Comparison of ENCODE assay signal across 8 cellular contexts in the genomic region with DNA sequence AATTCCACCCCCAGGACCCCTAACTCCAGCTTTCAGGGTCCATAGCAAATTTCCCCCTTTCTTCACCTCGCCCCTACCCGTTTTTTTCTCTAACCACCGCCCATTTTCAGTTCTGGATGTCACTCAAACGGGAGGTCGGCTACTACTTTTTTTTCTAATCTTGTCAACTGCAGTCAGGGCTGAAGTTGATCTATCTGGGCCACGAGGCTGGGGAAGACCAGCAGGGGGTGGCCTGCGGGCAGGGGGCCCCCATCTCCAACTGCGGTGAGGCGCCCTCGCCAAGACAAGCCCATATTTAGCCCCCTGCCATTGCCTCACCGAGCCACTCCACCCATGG. TPM values are rescaled to one million over a fixed set of nuclear protein-coding genes. Genes with fewer than 3 reads are reported as not detected.
A peak's percentile ranks its signal among the peaks of the same experiment; 100 is the strongest.
DNase-seq lines count a peak whose midpoint lies in the region; ATAC-seq, FAIRE-seq and TF ChIP-seq lines count a peak whose summit lies in the region.

No MANE protein-coding gene starts in this region.

- no peaks in the 10 kb centered on the region for H3K9me3 Mint-ChIP-seq in CD4-positive, alpha-beta T cell

- FAIRE-seq in GM12878 (lab: Jason Lieb, UNC), result no peak

- ATAC-seq in CD4-positive, alpha-beta T cell (ENCODE audit: poor library complexity), result no peak
- ATAC-seq in GM19438 (IDR thresholded peaks at IDR 0.05; ENCODE audit: low read depth, unreplicated experiment), result peak; percentile 31
- ATAC-seq in HG03442 (IDR thresholded peaks at IDR 0.05; ENCODE audit: unreplicated experiment), result peak; percentile 21
- ATAC-seq in GM12878, result peak; percentile 50
- no peak for ATAC-seq in GM21529 (IDR thresholded peaks at IDR 0.05; ENCODE audit: unreplicated experiment)

- no peak overlapping the region for H3K27ac Mint-ChIP-seq in CD4-positive, alpha-beta T cell

- TF ChIP-seq CTCF in CD4-positive, alpha-beta T cell (IDR thresholded peaks at IDR 0.05), result no peak
- TF ChIP-seq CTCF in GM12878 (IDR thresholded peaks at IDR 0.05 in 2 of 3, conservative IDR thresholded peaks at IDR 0.05 in 1 of 3; ENCODE audit: control insufficient read depth in 2 of 3, extremely low read depth in 1 of 3, insufficient read depth in 1 of 3, low read depth in 3 of 3, low read length in 3 of 3), result no peak

- peak overlapping the region; percentile 59 for H3K9ac ChIP-seq in GM12878 (ENCODE audit: control insufficient read depth, insufficient read depth, low read length)

- peak overlapping the region; percentile 94 for H3K4me2 ChIP-seq in GM12878 (ENCODE audit: control insufficient read depth, insufficient read depth)

- no peaks in the 10 kb centered on the region for H3K9me3 ChIP-seq in CD4-positive, alpha-beta T cell (ENCODE audit: control insufficient read depth, low read length)
- no peaks in the 10 kb centered on the region for H3K9me3 ChIP-seq in GM12878 (replicated peaks; ENCODE audit: control insufficient read depth, insufficient read depth, low read length)
- H3K9me3 ChIP-seq in mesodermal cell (ENCODE audit: control insufficient read depth, low read length), result no peaks in the 10 kb centered on the region

- POLR2A ChIA-PET in CD4-positive, alpha-beta T cell (lab: Charles Lee), result no interaction called here
- POLR2A ChIA-PET in GM12878 (lab: Charles Lee), result interaction anchor here (1.3 to 1.7 kb wide), 2 partner anchors 14 to 28 kb away, joined by 3 to 6 read pairs; no protein-coding TSS in a partner anchor

- no peak for TF ChIP-seq EP300 in GM12878 (IDR thresholded peaks at IDR 0.05; ENCODE audit: borderline replicate concordance in 1 of 2, control insufficient read depth in 1 of 2, low read depth in 2 of 2, low read length in 2 of 2)

- RAD21 ChIA-PET in GM12878 (lab: Charles Lee; ENCODE audit: unreplicated experiment), result interaction anchor here (1.4 to 5.1 kb wide), 3 partner anchors 9 to 188 kb away, joined by 5 to 21 read pairs (median 9); no protein-coding TSS in a partner anchor

- H3K4me1 ChIP-seq in GM12878 (ENCODE audit: control insufficient read depth, insufficient read depth, low read length), result no peaks in the 10 kb centered on the region; the same call in 1 of the 2 replicates
- H3K4me1 ChIP-seq in mesodermal cell (ENCODE audit: control insufficient read depth, insufficient read depth, low read length, poor library complexity, severe bottlenecking), result peaks cover 14% of the 10 kb centered on the region

- peak overlapping the region; percentile 25 for H3K4me3 Mint-ChIP-seq in CD4-positive, alpha-beta T cell

- CTCF ChIA-PET in CD4-positive, alpha-beta T cell (lab: Charles Lee), result no interaction called here
- CTCF ChIA-PET in GM12878 (lab: Yijun Ruan, JAX), result interaction anchor here (1.0 to 3.4 kb wide), 8 partner anchors 10 to 455 kb away, joined by 3 to 18 read pairs (median 6); no protein-coding TSS in a partner anchor

- no peak for DNase-seq in CD4-positive, alpha-beta T cell
- DNase-seq in GM12878 (ENCODE audit: low read depth, low spot score) (no peak), DMS53 treated with DMSO at 0.1 percent for 48 hours (lab: John Stamatoyannopoulos, UW; ENCODE audit: unreplicated experiment) (no peak)
- DNase-seq in activated CD8-positive, alpha-beta memory T cell treated with anti-CD3 and anti-CD28 coated beads for 24 hours, result no peak

- H3K36me3 ChIP-seq in GM12878 (ENCODE audit: control insufficient read depth in 2 of 2, insufficient read depth in 2 of 2, low read length in 1 of 2), result no peaks in the 10 kb centered on the region
- peaks cover 3% of the 10 kb centered on the region for H3K36me3 ChIP-seq in mesodermal cell (ENCODE audit: control insufficient read depth, insufficient read depth, low read length)

- no peaks in the 10 kb centered on the region for H4K20me1 ChIP-seq in GM12878 (ENCODE audit: control insufficient read depth, insufficient read depth)

- peaks cover 42% of the 10 kb centered on the region for H3K27me3 ChIP-seq in CD4-positive, alpha-beta T cell (ENCODE audit: control insufficient read depth, insufficient read depth, low read length)
- H3K27me3 ChIP-seq in GM12878 (replicated peaks in 1 of 2; ENCODE audit: control insufficient read depth in 2 of 2, insufficient read depth in 2 of 2, low read length in 1 of 2), result peaks cover 0 to 5% of the 10 kb centered on the region in 2 experiments; a peak in 3 of 4 replicates

- TF ChIP-seq POLR2A in GM12878 (IDR thresholded peaks at IDR 0.05; ENCODE audit: low read depth, low read length), result no peak

- no TSS peak for BruUV-seq in GM12878 (replicated peaks; lab: Mats Ljungman, UMichigan)

- H3K36me3 Mint-ChIP-seq in CD4-positive, alpha-beta T cell (ENCODE audit: low read depth), result no peaks in the 10 kb centered on the region

- H3K4me1 Mint-ChIP-seq in CD4-positive, alpha-beta T cell (ENCODE audit: low read depth), result peaks cover 14% of the 10 kb centered on the region

- H3K27me3 Mint-ChIP-seq in CD4-positive, alpha-beta T cell, result peaks cover 76% of the 10 kb centered on the region

- no peak for TF ChIP-seq RAD21 in GM12878 (IDR thresholded peaks at IDR 0.05; ENCODE audit: insufficient read depth, low read depth, low read length)

- no peak overlapping the region for H3K27ac ChIP-seq in CD4-positive, alpha-beta T cell (ENCODE audit: low read depth, low read length)
- H3K27ac ChIP-seq in GM12878 (ENCODE audit: control insufficient read depth, insufficient read depth) (no peak overlapping the region), mesodermal cell (ENCODE audit: low read depth, low read length, severe bottlenecking) (peak overlapping the region; percentile 77)

- no peaks in the 10 kb centered on the region for H3K79me2 ChIP-seq in GM12878 (ENCODE audit: control insufficient read depth, insufficient read depth, low read length)

- in situ Hi-C loops in GM12878 (cut with MboI), result no loop called here

- peak overlapping the region; percentile 88 for H2AFZ ChIP-seq in GM12878 (ENCODE audit: control insufficient read depth, low read depth, low read length)

- peak overlapping the region; percentile 58 for H3K4me3 ChIP-seq in GM12878
- peak overlapping the region; percentile 94 for H3K4me3 ChIP-seq in mesodermal cell (ENCODE audit: extremely low read depth, insufficient read depth, low read length, poor library complexity, severe bottlenecking)

- intact Hi-C loops in CD4-positive, alpha-beta T cell (cut with DNase I, micrococcal nuclease), result no loop called here
- intact Hi-C loops in GM12878 (cut with micrococcal nuclease; ENCODE audit: unreplicated experiment), result loop anchor here (5.0 to 10.0 kb wide), 2 partner anchors 57 to 185 kb away; no protein-coding TSS in a partner anchor

- SMC1A ChIA-PET in GM12878 (lab: Charles Lee; ENCODE audit: uncharacterized antibody, unreplicated experiment), result interaction anchor here (0.6 to 1.9 kb wide), 4 partner anchors 132 to 457 kb away, joined by 3 to 6 read pairs (median 3); no protein-coding TSS in a partner anchor

- 2% methylated on average over 11 of the region's 11 CpGs for WGBS in GM12878 (ENCODE audit: insufficient coverage, insufficient replicate concordance, low lambda C conversion rate, missing lambda C conversion rate)
- 0 to 4% methylated on average over 6 to 8 of the region's 11 CpGs for WGBS in mesodermal cell (ENCODE audit: insufficient coverage in 2 of 2), 2 experiments

RNA-seq across cellular contexts. Expression of gene LHFPL6, which starts 0.7 kb away (rescaled TPM):
- total RNA-seq in CD4-positive, alpha-beta T cell, result not detected
- total RNA-seq in GM12878 (2013; cell fraction: nucleolus; rRNA removed), result 9.9 and 11.9 TPM in 2 replicates
- total RNA-seq in GM12878 (2014; rRNA removed) (0.27 and 0.40 TPM in 2 replicates), GM12878 (2014; rRNA removed; fragmentation: Illumina TruSeq; extraction: Trizol) (0.32 and 0.45 TPM in 2 replicates), GM12878 (2021) (0.23 and 0.90 TPM in 2 replicates)
- 0.68 TPM for polyA plus RNA-seq in GM12878 (2011; ENCODE audit: low read depth)
- polyA plus RNA-seq in GM12878 (2011; rRNA removed) (4.6 and 4.9 TPM in 2 replicates), GM12878 (2014; fragmentation: Illumina TruSeq; extraction: Trizol) (0.62 and 0.68 TPM in 2 replicates), GM12878 (2014; fragmentation: Nextera tagmentation; extraction: Ambion mirVana) (under 1 TPM; 0.11 to 0.20 TPM), GM12878 (2014; rRNA removed) (0.28 and 0.32 TPM in 2 replicates), GM12878 (2016; fragmentation: Nextera tagmentation; extraction: Ambion mirVana) (under 1 TPM; 0.42 to 0.45 TPM)
- 5.3 and 7.5 TPM in 2 replicates for polyA plus RNA-seq in GM12878 (2011; cell fraction: cytosol; rRNA removed)
- polyA plus RNA-seq in GM12878 (2011; cell fraction: nucleus; rRNA removed), result 2.4 and 2.5 TPM in 2 replicates
- polyA plus RNA-seq in GM12878 (2012), result 1.2 and 1.6 TPM in 2 replicates
- 8.2 and 12.0 TPM in 2 replicates for polyA minus RNA-seq in GM12878 (2011; rRNA and poly(A)+ RNA removed)
- 1.1 and 1.7 TPM in 2 replicates for polyA minus RNA-seq in GM12878 (2011; cell fraction: cytosol; rRNA and poly(A)+ RNA removed)
- 9.9 and 18.2 TPM in 2 replicates for polyA minus RNA-seq in GM12878 (2011; cell fraction: nucleus; rRNA and poly(A)+ RNA removed)
- polyA plus RNA-seq in mesodermal cell (2013, experiment 1 of 2), result 22.5 TPM
- 21.3 TPM for polyA plus RNA-seq in mesodermal cell (2013, experiment 2 of 2)

RNA-seq across cellular contexts. Expression of gene COG6, which starts 53.2 kb away (rescaled TPM):
- total RNA-seq in CD4-positive, alpha-beta T cell, result 10 to 100 TPM; 13.8 to 16.0 TPM
- 54.6 and 58.0 TPM in 2 replicates for total RNA-seq in GM12878 (2013; cell fraction: nucleolus; rRNA removed)
- 9.4 and 15.4 TPM in 2 replicates for total RNA-seq in GM12878 (2014; rRNA removed)
- total RNA-seq in GM12878 (2014; rRNA removed; fragmentation: Illumina TruSeq; extraction: Trizol), result 13.9 and 14.9 TPM in 2 replicates
- total RNA-seq in GM12878 (2021), result 15.9 and 23.4 TPM in 2 replicates
- polyA plus RNA-seq in GM12878 (2011; ENCODE audit: low read depth), result 5.4 TPM
- polyA plus RNA-seq in GM12878 (2011; rRNA removed), result 29.8 and 45.2 TPM in 2 replicates
- 11.1 and 13.1 TPM in 2 replicates for polyA plus RNA-seq in GM12878 (2011; cell fraction: cytosol; rRNA removed)
- 14.7 and 16.4 TPM in 2 replicates for polyA plus RNA-seq in GM12878 (2011; cell fraction: nucleus; rRNA removed)
- polyA plus RNA-seq in GM12878 (2012), result 11.8 and 13.9 TPM in 2 replicates
- polyA plus RNA-seq in GM12878 (2014; fragmentation: Illumina TruSeq; extraction: Trizol), result 12.6 and 17.8 TPM in 2 replicates
- polyA plus RNA-seq in GM12878 (2014; fragmentation: Nextera tagmentation; extraction: Ambion mirVana), result 1 to 10 TPM; 4.5 to 5.3 TPM
- polyA plus RNA-seq in GM12878 (2014; rRNA removed), result 9.0 and 9.8 TPM in 2 replicates
- 10 to 100 TPM; 12.7 to 13.0 TPM for polyA plus RNA-seq in GM12878 (2016; fragmentation: Nextera tagmentation; extraction: Ambion mirVana)
- polyA minus RNA-seq in GM12878 (2011; rRNA and poly(A)+ RNA removed), result 15.4 and 25.8 TPM in 2 replicates
- 7.8 and 10.5 TPM in 2 replicates for polyA minus RNA-seq in GM12878 (2011; cell fraction: cytosol; rRNA and poly(A)+ RNA removed)
- polyA minus RNA-seq in GM12878 (2011; cell fraction: nucleus; rRNA and poly(A)+ RNA removed), result 28.0 and 46.0 TPM in 2 replicates
- polyA plus RNA-seq in mesodermal cell (2013, experiment 1 of 2), result 35.4 TPM
- polyA plus RNA-seq in mesodermal cell (2013, experiment 2 of 2), result 38.6 TPM

Comparison
In these comparisons a context has a peak if more than half of its experiments do, and no peak if none do; other contexts are left out.
1. ATAC-seq: peak in GM19438 (single experiment), HG03442 (single experiment) and GM12878 (single experiment); none in CD4-positive, alpha-beta T cell (single experiment) and GM21529 (single experiment).